27 cellular contexts compared by ENCODE assay signal in genomic region chr5:167549763-167550162, GRCh38.
"Had no signal": no experiment of that assay in that cellular context is flagged by ENCODE, and none has a peak within 500 bp of the region (broad histone marks: within the 10 kb centered on the region; RNA-seq: fewer than 3 reads in every experiment).

No MANE protein-coding gene starts in this region.

- DNase-seq: activated CD4-positive, alpha-beta T cell treated with anti-CD3 and anti-CD28 coated beads, Interleukin-2, amount 10 ng/mL, durations not matched to agents 7 days and 5 days; activated CD4-positive, CD25-positive, alpha-beta regulatory T cell treated with anti-CD3 and anti-CD28 coated beads, Interleukin-2, amount 50 U/mL, for 72 hours; activated CD8-positive, alpha-beta T cell treated with anti-CD3 and anti-CD28 coated beads for 36 hours; activated naive CD4-positive, alpha-beta T cell; activated T-cell treated with anti-CD3 and anti-CD28 coated beads for 4 hours; activated T-cell treated with anti-CD3 and anti-CD28 coated beads, Interleukin-2, amount 50 U/mL, for 72 hours; dorsolateral prefrontal cortex; effector memory CD4-positive, alpha-beta T cell; erythroblast; left lung; lower lobe of right lung; mesenchymal stem cell; natural killer cell; stimulated activated CD4-positive, alpha-beta T cell treated with anti-CD3 and anti-CD28 coated beads, Interleukin-15, amount 100 ng/mL, for 24 hours; stimulated activated CD4-positive, alpha-beta T cell treated with anti-CD3 and anti-CD28 coated beads, Interleukin-2, amount 100 ng/mL, for 24 hours; stimulated activated naive B cell treated with anti-CD40 and anti-IgM and Interleukin-4, amounts not matched to agents 10 μg/mL and 1 μg/mL and 100 μg/mL, for 72 hours; stomach; tibial artery; upper lobe of right lung; WERI-Rb-1 had no signal

- H3K27ac ChIP-seq: coronary artery, gastroesophageal sphincter, hepatocyte, left lung, lower lobe of right lung, stomach, suprapubic skin, tibial artery, upper lobe of right lung, WERI-Rb-1 had no signal

- H3K4me1 ChIP-seq: gastroesophageal sphincter, left lung, lower lobe of right lung, stomach, suprapubic skin, tibial artery, upper lobe of right lung had no signal

- H3K36me3 ChIP-seq: gastroesophageal sphincter, left lung, lower lobe of right lung, stomach, suprapubic skin, tibial artery, upper lobe of right lung, WERI-Rb-1 had no signal

- H3K27me3 Mint-ChIP-seq: activated CD4-positive, alpha-beta T cell treated with anti-CD3 and anti-CD28 coated beads, Interleukin-2, amount 10 ng/mL, durations not matched to agents 7 days and 5 days; activated CD8-positive, alpha-beta T cell treated with anti-CD3 and anti-CD28 coated beads for 36 hours; stimulated activated naive B cell treated with anti-CD40 and anti-IgM and Interleukin-4, amounts not matched to agents 10 μg/mL and 1 μg/mL and 100 μg/mL, for 72 hours had no signal

- H3K36me3 Mint-ChIP-seq: activated naive CD4-positive, alpha-beta T cell treated with anti-CD3 and anti-CD28 coated beads, Interleukin-2, amount 50 U/mL, for 72 hours; brain; natural killer cell; stimulated activated naive B cell treated with anti-CD40 and anti-IgM and Interleukin-4, amounts not matched to agents 10 μg/mL and 1 μg/mL and 100 μg/mL, for 72 hours had no signal

- FAIRE-seq: TTC549 had no signal

- H3K27ac Mint-ChIP-seq: activated CD4-positive, alpha-beta T cell treated with anti-CD3 and anti-CD28 coated beads, Interleukin-2, amount 10 ng/mL, durations not matched to agents 7 days and 5 days; activated CD8-positive, alpha-beta T cell treated with anti-CD3 and anti-CD28 coated beads for 36 hours; activated naive CD4-positive, alpha-beta T cell treated with anti-CD3 and anti-CD28 coated beads, Interleukin-2, amount 50 U/mL, for 72 hours; activated T-cell treated with anti-CD3 and anti-CD28 coated beads, Interleukin-2, amount 50 U/mL, for 72 hours; natural killer cell; stimulated activated naive B cell treated with anti-CD40 and anti-IgM and Interleukin-4, amounts not matched to agents 10 μg/mL and 1 μg/mL and 100 μg/mL, for 72 hours had no signal

- H3K79me2 ChIP-seq: hepatocyte had no signal

- ATAC-seq: activated CD8-positive, alpha-beta T cell treated with anti-CD3 and anti-CD28 coated beads for 36 hours; activated naive CD4-positive, alpha-beta T cell treated with anti-CD3 and anti-CD28 coated beads, Interleukin-2, amount 50 U/mL, for 72 hours; activated T-cell treated with anti-CD3 and anti-CD28 coated beads, Interleukin-2, amount 50 U/mL, for 72 hours; gastroesophageal sphincter; left lung; lower lobe of right lung; natural killer cell; stimulated activated naive B cell treated with anti-CD40 and anti-IgM and Interleukin-4, amounts not matched to agents 10 μg/mL and 1 μg/mL and 100 μg/mL, for 72 hours; upper lobe of right lung had no signal

- H3K4me3 Mint-ChIP-seq: activated CD4-positive, alpha-beta T cell treated with anti-CD3 and anti-CD28 coated beads, Interleukin-2, amount 10 ng/mL, durations not matched to agents 7 days and 5 days; activated CD8-positive, alpha-beta T cell treated with anti-CD3 and anti-CD28 coated beads for 36 hours; activated T-cell treated with anti-CD3 and anti-CD28 coated beads, Interleukin-2, amount 50 U/mL, for 72 hours; brain; natural killer cell; stimulated activated naive B cell treated with anti-CD40 and anti-IgM and Interleukin-4, amounts not matched to agents 10 μg/mL and 1 μg/mL and 100 μg/mL, for 72 hours had no signal

- H2AFZ ChIP-seq: hepatocyte had no signal

- H3K4me1 Mint-ChIP-seq: activated CD4-positive, alpha-beta T cell treated with anti-CD3 and anti-CD28 coated beads, Interleukin-2, amount 10 ng/mL, durations not matched to agents 7 days and 5 days; natural killer cell; stimulated activated naive B cell treated with anti-CD40 and anti-IgM and Interleukin-4, amounts not matched to agents 10 μg/mL and 1 μg/mL and 100 μg/mL, for 72 hours had no signal

- H3K4me2 ChIP-seq: hepatocyte had no signal

- H3K9me3 ChIP-seq: gastroesophageal sphincter, left lung, lower lobe of right lung, stomach, suprapubic skin, tibial artery, upper lobe of right lung had no signal

- H3K9me3 Mint-ChIP-seq: brain; stimulated activated naive B cell treated with anti-CD40 and anti-IgM and Interleukin-4, amounts not matched to agents 10 μg/mL and 1 μg/mL and 100 μg/mL, for 72 hours had no signal

- H3K4me3 ChIP-seq: coronary artery, dorsolateral prefrontal cortex, gastroesophageal sphincter, hepatocyte, left lung, lower lobe of right lung, stomach, suprapubic skin, tibial artery, upper lobe of right lung had no signal

- H3K27me3 ChIP-seq: dorsolateral prefrontal cortex, gastroesophageal sphincter, hepatocyte, left lung, stomach, suprapubic skin, tibial artery, upper lobe of right lung had no signal
